Comparison of ENCODE assay signal across 8 cellular contexts in genomic region chr6:108133594-108134179, GRCh38. TPM values are rescaled to one million over a fixed set of nuclear protein-coding genes. Genes with fewer than 3 reads are reported as not detected.
DNase-seq lines count a peak whose midpoint lies in the region; ATAC-seq and TF ChIP-seq lines count a peak whose summit lies in the region.

No MANE protein-coding gene starts in this region.

- no peaks in the 10 kb centered on the region for H3K79me2 ChIP-seq in OCI-LY1 (ENCODE audit: insufficient read depth, low read length)

- peaks cover 10% of the 10 kb centered on the region for H3K4me1 ChIP-seq in OCI-LY1 (ENCODE audit: insufficient read depth, low read length, severe bottlenecking)

- no peak overlapping the region for H2AFZ ChIP-seq in OCI-LY1 (ENCODE audit: low read length)

- peak; percentile 72 for ATAC-seq in sciatic nerve
- no peak for ATAC-seq in GM18858 (IDR thresholded peaks at IDR 0.05; ENCODE audit: unreplicated experiment)

- H3K9ac ChIP-seq in OCI-LY1 (ENCODE audit: low read length): peak overlapping the region; percentile 10; the same call in 1 of the 2 replicates

- H3K27ac ChIP-seq in C4-2B: peak overlapping the region; percentile 57
- H3K27ac ChIP-seq in OCI-LY1 (ENCODE audit: low read depth, low read length, poor library complexity, severe bottlenecking): no peak overlapping the region
- peak overlapping the region; percentile 18 for H3K27ac ChIP-seq in brain microvascular endothelial cell

- intact Hi-C loops in sciatic nerve (cut with DNase I): no loop called here

- POLR2A ChIA-PET in HEK293T (lab: Yijun Ruan, JAX): interaction anchor here (0.6 to 2.6 kb wide), 7 partner anchors 10 to 340 kb away, joined by 3 to 17 read pairs (median 7); partner anchors contain the start of genes NR2E1 and SNX3

- no peaks in the 10 kb centered on the region for H3K9me2 ChIP-seq in OCI-LY1 (ENCODE audit: low read depth, low read length)

- no peaks in the 10 kb centered on the region for H3F3A ChIP-seq in OCI-LY1 (ENCODE audit: insufficient read depth, low read length)

- CTCF ChIA-PET in HEK293T (lab: Yijun Ruan, JAX): interaction anchor here (1.5 kb wide), 1 partner anchor 22 kb away, joined by 5 read pairs; no protein-coding TSS in a partner anchor

- H4K20me1 ChIP-seq in OCI-LY1 (ENCODE audit: insufficient read depth, low read length): no peaks in the 10 kb centered on the region

- no peaks in the 10 kb centered on the region for H3K9me3 ChIP-seq in OCI-LY1 (ENCODE audit: low read length)
- peaks cover 2% of the 10 kb centered on the region for H3K9me3 ChIP-seq in iPS-18c (ENCODE audit: control insufficient read depth, insufficient read depth, low read length)

- DNase-seq in HEK293T (ENCODE audit: extremely low spot score) (peak; percentile 88), brain microvascular endothelial cell (peak; percentile 88), sciatic nerve (ENCODE audit: low spot score) (no peak), epidermal melanocyte (ENCODE audit: insufficient read length, low spot score) (no peak)

- H3K27me3 ChIP-seq in OCI-LY1 (ENCODE audit: insufficient read depth, low read length): no peaks in the 10 kb centered on the region
- H3K27me3 ChIP-seq in brain microvascular endothelial cell (replicated peaks): no peaks in the 10 kb centered on the region

- peak overlapping the region; percentile 62 for H3K4me2 ChIP-seq in OCI-LY1 (ENCODE audit: low read length)

- H3K36me3 ChIP-seq in OCI-LY1 (ENCODE audit: insufficient read depth, low read length): no peaks in the 10 kb centered on the region
- no peaks in the 10 kb centered on the region for H3K36me3 ChIP-seq in brain microvascular endothelial cell (replicated peaks)

- H3K4me3 ChIP-seq in OCI-LY1 (ENCODE audit: low read depth, low read length, poor library complexity, severe bottlenecking) (peak overlapping the region; percentile 43), brain microvascular endothelial cell (ENCODE audit: low read depth, low read length) (peak overlapping the region; percentile 45), iPS-18c (ENCODE audit: insufficient read depth, low read depth, low read length) (peak overlapping the region; percentile 4)

- in situ Hi-C loops in brain microvascular endothelial cell (cut with HindIII; ENCODE audit: low pct_ligation_motif_present, low sequenced_read_pairs): no loop called here

- TF ChIP-seq CTCF in C4-2B (conservative IDR thresholded peaks at IDR 0.05) (no peak; the same call in 1 of the 2 replicates), OCI-LY1 (IDR thresholded peaks at IDR 0.05; ENCODE audit: low read length) (no peak), brain microvascular endothelial cell (IDR thresholded peaks at IDR 0.05; ENCODE audit: low read depth, low read length, missing control alignments) (no peak)

TF ChIP-seq in HEK293T, 16 proteins besides CTCF, POLR2A, EP300 and RAD21:
- peak; percentile 85 for TF ChIP-seq PKNOX1 (IDR thresholded peaks at IDR 0.05)
- 0 out of 2 replicates have a peak, but pooled peaks have one; percentile 21 for TF ChIP-seq HDGF (IDR thresholded peaks at IDR 0.05; ENCODE audit: borderline replicate concordance)
- TF ChIP-seq FOXA1 (IDR thresholded peaks at IDR 0.05): no peak

RNA-seq across cellular contexts. Expression of gene NR2E1, which starts 32.1 kb away (rescaled TPM):
- not detected for total RNA-seq in sciatic nerve

RNA-seq across cellular contexts. Expression of gene OSTM1, which starts 59.1 kb away (rescaled TPM):
- total RNA-seq in sciatic nerve: 43.2 TPM

Comparison
In these comparisons a context has a peak if more than half of its experiments do, and no peak if none do; other contexts are left out.
1. DNase-seq: peak in HEK293T (single experiment) and brain microvascular endothelial cell (single experiment); none in sciatic nerve (single experiment) and epidermal melanocyte (single experiment).
2. Peak in every context shown above with its lines, with median percentiles within 50 percentile points of each other: H3K4me3 ChIP-seq.